In genomic region chr17:58006563-58006923, GRCh38 we compare ENCODE assay signal across 8 cellular contexts. TPM values are rescaled to one million over a fixed set of nuclear protein-coding genes. Genes with fewer than 3 reads are reported as not detected.
DNase-seq lines count a peak whose midpoint lies in the region; ATAC-seq, FAIRE-seq and TF ChIP-seq lines count a peak whose summit lies in the region.

No MANE protein-coding gene starts in this region.

- POLR2A ChIA-PET in A549 (lab: Yijun Ruan, JAX), result interaction anchor here (0.6 to 3.9 kb wide), 16 partner anchors 10 to 182 kb away, joined by 3 to 86 read pairs (median 7); partner anchors contain the start of genes CUEDC1, DYNLL2, MRPS23 and VEZF1

- H3K27ac ChIP-seq in A549 (peak overlapping the region; percentile 95 to 97), MM.1S (ENCODE audit: low read length) (peak overlapping the region; percentile 90), SU-DHL-6 (ENCODE audit: low read depth, low read length) (peak overlapping the region; percentile 91)

- H3K4me3 ChIP-seq in A549 (peak overlapping the region; percentile 71), MM.1S (ENCODE audit: low read length) (peak overlapping the region; percentile 99), SU-DHL-6 (ENCODE audit: insufficient read depth, low read length, poor library complexity, severe bottlenecking) (peak overlapping the region; percentile 96)

- H3K9me2 ChIP-seq in MM.1S (replicated peaks; ENCODE audit: insufficient read depth, low read length), result no peaks in the 10 kb centered on the region
- no peaks in the 10 kb centered on the region for H3K9me2 ChIP-seq in SU-DHL-6 (replicated peaks; ENCODE audit: insufficient read depth, low read length)

- no peak for TF ChIP-seq EP300 in A549 (IDR thresholded peaks at IDR 0.05)

- peaks cover 51% of the 10 kb centered on the region for H3K79me2 ChIP-seq in MM.1S (ENCODE audit: low read length)
- H3K79me2 ChIP-seq in SU-DHL-6 (ENCODE audit: insufficient read depth, low read length), result peaks cover 48% of the 10 kb centered on the region

- H3K27me3 ChIP-seq in MM.1S (replicated peaks; ENCODE audit: insufficient read depth, low read length) (no peaks in the 10 kb centered on the region), SU-DHL-6 (ENCODE audit: low read length) (no peaks in the 10 kb centered on the region)

- no peak for TF ChIP-seq RAD21 in A549 (conservative IDR thresholded peaks at IDR 0.05 in 1 of 2, IDR thresholded peaks at IDR 0.05 in 1 of 2)

- WGBS in A549 (ENCODE audit: missing lambda C conversion rate), result 4% methylated on average over 20 of the region's 20 CpGs

- H2AFZ ChIP-seq in MM.1S (ENCODE audit: low read length) (peak overlapping the region; percentile 16; the same call in 1 of the 2 replicates), SU-DHL-6 (ENCODE audit: low read depth, low read length, severe bottlenecking) (no peak overlapping the region)

- peak; percentile 66 to 79 for ATAC-seq in A549
- peak; percentile 17 for ATAC-seq in GM18909 (IDR thresholded peaks at IDR 0.05; ENCODE audit: poor library complexity, unreplicated experiment)
- peak; percentile 75 for ATAC-seq in left ventricle myocardium superior

- H4K20me1 ChIP-seq in MM.1S (ENCODE audit: insufficient read depth, low read length), result peaks cover 33% of the 10 kb centered on the region
- peaks cover 45% of the 10 kb centered on the region for H4K20me1 ChIP-seq in SU-DHL-6 (ENCODE audit: low read depth, low read length)

- peak overlapping the region; percentile 89 for H3K4me2 ChIP-seq in A549
- H3K4me2 ChIP-seq in MM.1S (ENCODE audit: low read depth, low read length), result peak overlapping the region; percentile 86
- H3K4me2 ChIP-seq in SU-DHL-6 (ENCODE audit: low read depth, low read length, poor library complexity, severe bottlenecking), result peak overlapping the region; percentile 76

- TF ChIP-seq POLR2A in A549 (IDR thresholded peaks at IDR 0.05; ENCODE audit: low read length), result no peak

- intact Hi-C loops in left ventricle myocardium superior (cut with micrococcal nuclease), result loop anchor here (10.0 kb wide), 2 partner anchors 78 to 108 kb away; partner anchors contain the start of gene DYNLL2

- peaks cover 31% of the 10 kb centered on the region for H3K36me3 ChIP-seq in MM.1S (replicated peaks; ENCODE audit: insufficient read depth, low read length)
- H3K36me3 ChIP-seq in SU-DHL-6 (ENCODE audit: low read length), result peaks cover 46% of the 10 kb centered on the region

- no peak for TF ChIP-seq CTCF in A549 (IDR thresholded peaks at IDR 0.05)
- no peak for TF ChIP-seq CTCF in MM.1S (IDR thresholded peaks at IDR 0.05; ENCODE audit: low read length)
- TF ChIP-seq CTCF in SU-DHL-6 (IDR thresholded peaks at IDR 0.05; ENCODE audit: insufficient read depth, low read length, poor library complexity, severe bottlenecking), result no peak

- H3K4me1 ChIP-seq in A549 (peaks cover 45% of the 10 kb centered on the region), MM.1S (ENCODE audit: low read length) (peaks cover 15% of the 10 kb centered on the region)

- H3K9me3 ChIP-seq in A549 (no peaks in the 10 kb centered on the region), MM.1S (replicated peaks; ENCODE audit: insufficient read depth, low read length) (no peaks in the 10 kb centered on the region), SU-DHL-6 (ENCODE audit: insufficient read depth, low read length) (no peaks in the 10 kb centered on the region)

- FAIRE-seq in A549 (lab: Jason Lieb, UNC), result no peak

- DNase-seq in A549 (ENCODE audit: low read depth in 1 of 2, low spot score in 1 of 2) (peak; percentile 59 to 87), MM.1S (peak; percentile 59), amniotic stem cell (lab: John Stamatoyannopoulos, UW) (peak; percentile 59), left ventricle myocardium superior (peak; percentile 83), putamen (ENCODE audit: low spot score) (peak; percentile 71), GM19240 (ENCODE audit: insufficient read length, low spot score) (no peak)

- H3K9ac ChIP-seq in MM.1S (ENCODE audit: low read length), result peak overlapping the region; percentile 100
- H3K9ac ChIP-seq in SU-DHL-6 (ENCODE audit: low read length), result peak overlapping the region; percentile 99

- H3F3A ChIP-seq in MM.1S (ENCODE audit: insufficient read depth, low read length) (peaks cover 31% of the 10 kb centered on the region), SU-DHL-6 (ENCODE audit: insufficient read depth) (peaks cover 42% of the 10 kb centered on the region)

- CTCF ChIA-PET in A549 (lab: Yijun Ruan, JAX), result interaction anchor here (1.0 to 26.3 kb wide), 8 partner anchors 8 to 173 kb away, joined by 3 to 1377 read pairs (median 8); partner anchors contain the start of gene MRPS23

TF ChIP-seq in A549, 52 proteins besides CTCF, POLR2A, EP300 and RAD21:
- peak; percentile 49 for TF ChIP-seq CHD2 (IDR thresholded peaks at IDR 0.05; ENCODE audit: low read length, partially characterized antibody)
- TF ChIP-seq PBX3 (IDR thresholded peaks at IDR 0.05), result 0 out of 2 replicates have a peak, but pooled peaks have one; percentile 15
- peak; percentile 98 for TF ChIP-seq MYC (IDR thresholded peaks at IDR 0.05; ENCODE audit: borderline replicate concordance, low read length)
- TF ChIP-seq ATOH8 (CRISPR knock-in tag; IDR thresholded peaks at IDR 0.05; ENCODE audit: low read depth), result peak; percentile 27; the same call in 1 of the 2 replicates
- TF ChIP-seq JUNB (IDR thresholded peaks at IDR 0.05), result no peak
- TF ChIP-seq TP53 (CRISPR knock-in tag; IDR thresholded peaks at IDR 0.05), result 0 out of 2 replicates have a peak, but pooled peaks have one; percentile 12
- TF ChIP-seq JUN (IDR thresholded peaks at IDR 0.05), result no peak
- TF ChIP-seq USF2 (IDR thresholded peaks at IDR 0.05), result peak; percentile 2; the same call in 1 of the 2 replicates
- 0 out of 2 replicates have a peak, but pooled peaks have one; percentile 47 for TF ChIP-seq TFCP2L1 (CRISPR knock-in tag; IDR thresholded peaks at IDR 0.05)
- peak; percentile 97 for TF ChIP-seq MAX (IDR thresholded peaks at IDR 0.05)
TF ChIP-seq in A549: peak in this region for 8.

RNA-seq across cellular contexts. Expression of gene SRSF1, which starts 0.5 kb away (rescaled TPM):
- 332 and 490 TPM in 2 replicates for polyA plus RNA-seq in A549 (2011; rRNA removed)
- 272 and 316 TPM in 2 replicates for polyA plus RNA-seq in A549 (2012; cell fraction: cytosol; rRNA removed)
- polyA plus RNA-seq in A549 (2012; cell fraction: nucleus; rRNA removed), result 597 and 706 TPM in 2 replicates
- polyA plus RNA-seq in A549 (2017; fragmentation: RNase III; extraction: RNeasy Plus Mini Kit Qiagen cat#74134 plus additional on column Dnase treatment), result 364 to 399 TPM (median 368 TPM) in 3 replicates
- polyA minus RNA-seq in A549 (2011; rRNA and poly(A)+ RNA removed), result 330 and 342 TPM in 2 replicates
- total RNA-seq in left ventricle myocardium superior, result 98.1 TPM

RNA-seq across cellular contexts. Expression of gene VEZF1, which starts 18.5 kb away (rescaled TPM):
- polyA plus RNA-seq in A549 (2011; rRNA removed) (57.7 and 63.8 TPM in 2 replicates), A549 (2017; fragmentation: RNase III; extraction: RNeasy Plus Mini Kit Qiagen cat#74134 plus additional on column Dnase treatment) (48.1 to 55.5 TPM (median 50.3 TPM) in 3 replicates)
- polyA plus RNA-seq in A549 (2012; cell fraction: cytosol; rRNA removed), result 19.9 and 25.2 TPM in 2 replicates
- 12.5 and 13.7 TPM in 2 replicates for polyA plus RNA-seq in A549 (2012; cell fraction: nucleus; rRNA removed)
- 83.1 and 90.7 TPM in 2 replicates for polyA minus RNA-seq in A549 (2011; rRNA and poly(A)+ RNA removed)
- 77.6 TPM for total RNA-seq in left ventricle myocardium superior

RNA-seq across cellular contexts. Expression of gene CUEDC1, which starts 51.3 kb away (rescaled TPM):
- polyA plus RNA-seq in A549 (2011; rRNA removed) (44.3 and 54.8 TPM in 2 replicates), A549 (2017; fragmentation: RNase III; extraction: RNeasy Plus Mini Kit Qiagen cat#74134 plus additional on column Dnase treatment) (70.7 to 103 TPM (median 90.6 TPM) in 3 replicates)
- polyA plus RNA-seq in A549 (2012; cell fraction: cytosol; rRNA removed), result 47.9 and 48.0 TPM in 2 replicates
- 222 and 260 TPM in 2 replicates for polyA plus RNA-seq in A549 (2012; cell fraction: nucleus; rRNA removed)
- polyA minus RNA-seq in A549 (2011; rRNA and poly(A)+ RNA removed), result 20.1 and 41.6 TPM in 2 replicates
- total RNA-seq in left ventricle myocardium superior, result 55.0 TPM

Comparison
In these comparisons a context has a peak if more than half of its experiments do, and no peak if none do; other contexts are left out.
1. ATAC-seq: peak in every context shown above with its lines; median percentile 75 in left ventricle myocardium superior; 72 in A549; 17 in GM18909.